In the genomic region with DNA sequence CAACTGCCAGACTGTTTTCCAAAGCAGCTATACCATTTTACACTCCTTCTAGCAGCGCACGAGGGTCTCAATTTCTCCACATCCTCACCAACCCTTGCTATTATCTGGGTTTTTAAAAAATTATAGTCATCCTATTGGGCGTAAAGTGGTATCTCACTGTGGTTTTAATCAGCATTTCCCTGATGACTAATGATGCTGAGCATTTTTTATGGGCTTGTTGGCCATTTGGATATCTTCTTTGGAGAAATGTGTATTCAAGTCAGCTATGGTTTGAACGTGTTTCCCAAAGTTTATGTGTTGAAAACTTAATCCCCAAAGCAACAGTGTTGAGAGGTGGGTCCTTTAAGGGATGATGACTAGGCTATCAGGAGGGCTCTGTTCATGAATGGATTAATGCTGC, we compare ENCODE assay signal across 16 cellular contexts.
"Had no signal": no experiment of that assay in that cellular context is flagged by ENCODE, and none has a peak within 500 bp of the region (broad histone marks: within the 10 kb centered on the region; RNA-seq: fewer than 3 reads in every experiment).

No MANE protein-coding gene starts in this region.

- H3K36me3 ChIP-seq: breast epithelium had no signal

- H3K4me3 Mint-ChIP-seq: activated B cell treated with CpG ODN at 0.5 μM for 24 hours; activated CD4-positive, alpha-beta T cell treated with anti-CD3 and anti-CD28 coated beads, Interleukin-2, amount 10 ng/mL, durations not matched to agents 24 days and 14 days; activated naive CD4-positive, alpha-beta T cell treated with anti-CD3 and anti-CD28 coated beads, Interleukin-2, amount 10 ng/mL, durations not matched to agents 7 days and 5 days; nephron; stimulated activated naive CD8-positive, alpha-beta T cell treated with anti-CD3 and anti-CD28 coated beads, Interleukin-15, Interleukin-2, amounts not matched to agents 100 ng/mL and 50 ng/mL, for 24 hours had no signal

- H3K27ac ChIP-seq: breast epithelium, dorsolateral prefrontal cortex, foreskin keratinocyte, left ventricle myocardium inferior, thoracic aorta had no signal

- ATAC-seq: esophagus mucosa, foreskin keratinocyte had no signal

- H3K4me3 ChIP-seq: breast epithelium, dorsolateral prefrontal cortex, left ventricle myocardium inferior, thoracic aorta had no signal

- H3K4me1 ChIP-seq: breast epithelium had no signal

- H3K27me3 Mint-ChIP-seq: activated B cell treated with CpG ODN at 0.5 μM for 24 hours; activated CD4-positive, alpha-beta T cell treated with anti-CD3 and anti-CD28 coated beads, Interleukin-2, amount 10 ng/mL, durations not matched to agents 24 days and 14 days; activated naive CD4-positive, alpha-beta T cell treated with anti-CD3 and anti-CD28 coated beads, Interleukin-2, amount 10 ng/mL, durations not matched to agents 7 days and 5 days; stimulated activated naive CD8-positive, alpha-beta T cell treated with anti-CD3 and anti-CD28 coated beads, Interleukin-15, Interleukin-2, amounts not matched to agents 100 ng/mL and 50 ng/mL, for 24 hours had no signal

- H3K9me3 ChIP-seq: breast epithelium, left ventricle myocardium inferior, thoracic aorta had no signal

- H3K9me3 Mint-ChIP-seq: activated B cell treated with CpG ODN at 0.5 μM for 24 hours; activated CD4-positive, alpha-beta T cell treated with anti-CD3 and anti-CD28 coated beads, Interleukin-2, amount 10 ng/mL, durations not matched to agents 24 days and 14 days; activated naive CD4-positive, alpha-beta T cell treated with anti-CD3 and anti-CD28 coated beads, Interleukin-2, amount 10 ng/mL, durations not matched to agents 7 days and 5 days; nephron; stimulated activated naive CD8-positive, alpha-beta T cell treated with anti-CD3 and anti-CD28 coated beads, Interleukin-15, Interleukin-2, amounts not matched to agents 100 ng/mL and 50 ng/mL, for 24 hours had no signal

- DNase-seq: activated B cell treated with CpG ODN at 0.5 μM for 24 hours; activated CD4-positive, alpha-beta T cell treated with anti-CD3 and anti-CD28 coated beads, Interleukin-2, amount 10 ng/mL, durations not matched to agents 24 days and 14 days; activated naive CD4-positive, alpha-beta T cell treated with anti-CD3 and anti-CD28 coated beads, Interleukin-2, amount 10 ng/mL, durations not matched to agents 7 days and 5 days; dorsolateral prefrontal cortex; foreskin keratinocyte; head of caudate nucleus; left ventricle myocardium inferior; mesendoderm; stimulated activated CD4-positive, alpha-beta T cell treated with anti-CD3 and anti-CD28 coated beads, Interleukin-4, amount 100 ng/mL, for 1 hour; stimulated activated CD8-positive, alpha-beta memory T cell treated with anti-CD3 and anti-CD28 coated beads, Interleukin-4, amount 100 ng/mL, for 48 hours; T1000 had no signal

- H3K27ac Mint-ChIP-seq: activated B cell treated with CpG ODN at 0.5 μM for 24 hours; activated CD4-positive, alpha-beta T cell treated with anti-CD3 and anti-CD28 coated beads, Interleukin-2, amount 10 ng/mL, durations not matched to agents 24 days and 14 days; activated naive CD4-positive, alpha-beta T cell treated with anti-CD3 and anti-CD28 coated beads, Interleukin-2, amount 10 ng/mL, durations not matched to agents 7 days and 5 days had no signal

- H3K27me3 ChIP-seq: breast epithelium, dorsolateral prefrontal cortex, foreskin keratinocyte had no signal
